13 cellular contexts compared by ENCODE assay signal in the genomic region with DNA sequence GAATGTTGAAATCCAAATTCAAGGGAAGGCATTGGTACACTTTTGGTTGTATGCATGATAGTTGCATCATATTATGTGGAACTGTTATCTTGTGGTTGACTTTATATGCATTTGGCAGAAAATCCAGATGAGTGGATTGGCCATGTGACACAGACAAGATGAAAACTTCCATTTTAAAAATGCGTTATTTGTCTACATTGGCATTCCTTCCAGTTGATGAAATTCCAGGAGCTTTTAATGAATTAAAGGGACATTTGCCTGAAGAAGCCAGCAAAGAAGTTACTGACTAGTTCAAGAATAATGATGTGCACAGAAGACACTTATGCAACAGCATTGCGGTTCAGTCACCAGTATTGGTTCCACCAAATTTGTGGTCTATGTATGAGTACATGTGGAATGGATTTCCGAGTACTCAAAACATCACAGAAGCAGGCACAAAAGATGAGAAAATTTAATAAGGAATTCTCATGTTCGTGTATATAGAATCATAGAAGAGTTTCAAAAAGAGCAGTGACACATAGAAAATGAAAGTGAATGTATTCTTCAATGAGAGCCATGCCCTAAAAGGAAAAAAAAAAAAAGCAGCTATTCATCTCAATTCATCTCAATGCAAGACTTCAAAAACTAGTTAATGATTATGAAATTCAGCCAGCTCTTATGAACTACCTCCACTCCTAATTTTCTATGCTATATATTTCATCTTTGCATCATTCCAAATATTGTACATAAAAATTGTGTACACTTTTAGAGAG.
DNase-seq lines count a peak whose midpoint lies in the region; ATAC-seq lines count a peak whose summit lies in the region.
"Had no signal": no experiment of that assay in that cellular context is flagged by ENCODE, and none has a peak within 500 bp of the region (broad histone marks: within the 10 kb centered on the region; RNA-seq: fewer than 3 reads in every experiment).

No MANE protein-coding gene starts in this region.

- DNase-seq in EL (peak; percentile 82), T-cell (no peak), foreskin melanocyte (peak; percentile 55), NCI-H1105 treated with DMSO at 0.1 percent for 48 hours (lab: John Stamatoyannopoulos, UW) (no peak)
- no peak for DNase-seq in activated naive CD4-positive, alpha-beta T cell treated with anti-CD3 and anti-CD28 coated beads, Interleukin-2, amount 50 U/mL, for 16 hours
- DNase-seq: Calu3; effector memory CD4-positive, alpha-beta T cell; stomach had no signal

- peak; percentile 53 for ATAC-seq in HG03159 (IDR thresholded peaks at IDR 0.05; ENCODE audit: unreplicated experiment)
- no peak for ATAC-seq in T-cell (replicated peaks in 1 of 4)
- ATAC-seq in GM18498 (IDR thresholded peaks at IDR 0.05; ENCODE audit: unreplicated experiment): no peak
- no peak for ATAC-seq in GM19023 (IDR thresholded peaks at IDR 0.05; ENCODE audit: unreplicated experiment)

- peaks cover 5 to 7% of the 10 kb centered on the region in 2 donors for H3K27me3 Mint-ChIP-seq in T-cell

- peak overlapping the region in 2 of 3 donors; percentile 7 to 21 for H3K4me3 Mint-ChIP-seq in T-cell
- H3K4me3 Mint-ChIP-seq: T-helper 1 cell treated with Interleukin-12 subunit alpha and Interleukin-12 subunit beta and Interleukin-4 antibody, amounts not matched to agents 30 μg/mL and 1 μg/mL, for 36 hours had no signal

- peaks cover 6 to 24% (median 22%) of the 10 kb centered on the region in 3 donors for H3K4me1 Mint-ChIP-seq in T-cell

- POLR2A ChIA-PET in T-cell (lab: Charles Lee): no interaction called here

- CTCF ChIA-PET in T-cell (lab: Charles Lee): interaction anchor here in 1 of 2 donors (0.7 kb wide), 1 partner anchor 97 kb away, joined by 4 read pairs; no protein-coding TSS in a partner anchor

- H3K27ac Mint-ChIP-seq in T-cell: no peak overlapping the region
- H3K27ac Mint-ChIP-seq: progenitor cell of endocrine pancreas; T-helper 1 cell treated with Interleukin-12 subunit alpha and Interleukin-12 subunit beta and Interleukin-4 antibody, amounts not matched to agents 30 μg/mL and 1 μg/mL, for 36 hours had no signal

- no peaks in the 10 kb centered on the region for H3K9me3 Mint-ChIP-seq in T-cell
- H3K9me3 Mint-ChIP-seq: T-helper 1 cell treated with Interleukin-12 subunit alpha and Interleukin-12 subunit beta and Interleukin-4 antibody, amounts not matched to agents 30 μg/mL and 1 μg/mL, for 36 hours had no signal

- no peaks in the 10 kb centered on the region for H3K36me3 Mint-ChIP-seq in T-cell

Comparison
In these comparisons a context has a peak if more than half of its experiments do, and no peak if none do; other contexts are left out.
1. DNase-seq: peak in EL (single experiment) and foreskin melanocyte (single experiment); none in T-cell (0 of 34), activated naive CD4-positive, alpha-beta T cell treated with anti-CD3 and anti-CD28 coated beads, Interleukin-2, amount 50 U/mL, for 16 hours (single experiment) and NCI-H1105 treated with DMSO at 0.1 percent for 48 hours (single experiment).